Comparison of ENCODE assay signal across 8 cellular contexts in genomic region chr19:46133777-46134231, GRCh38. TPM values are rescaled to one million over a fixed set of nuclear protein-coding genes. Genes with fewer than 3 reads are reported as not detected.
A peak's percentile ranks its signal among the peaks of the same experiment; 100 is the strongest.
DNase-seq lines count a peak whose midpoint lies in the region; ATAC-seq, FAIRE-seq and TF ChIP-seq lines count a peak whose summit lies in the region.

No MANE protein-coding gene starts in this region.

- intact Hi-C loops in heart right ventricle (cut with DNase I) = no loop called here
- intact Hi-C loops in left ventricle myocardium superior (cut with micrococcal nuclease) = no loop called here

- TF ChIP-seq POLR2A in H1 (IDR thresholded peaks at IDR 0.05; ENCODE audit: control extremely low read depth in 1 of 2, low read depth in 2 of 2, low read length in 2 of 2) = peak in 1 of 2 experiments; percentile 40; a peak in 2 of 3 replicates

- H3K23me2 ChIP-seq in H1 (ENCODE audit: low read depth, low read length) = no peaks in the 10 kb centered on the region; the same call in none of the 2 replicates

- H2BK15ac ChIP-seq in H1 (ENCODE audit: low read length) = 0 out of 2 replicates have a peak overlapping the region, but pooled peaks have one; percentile 65

- no peak overlapping the region for H2AFZ ChIP-seq in H1 (ENCODE audit: low read length)

- no peak overlapping the region for H4K8ac ChIP-seq in H1 (ENCODE audit: extremely low read depth, insufficient read depth, low read length)

- H3K9ac ChIP-seq in H1 (replicated peaks in 1 of 4; ENCODE audit: extremely low read depth in 1 of 4, low read depth in 3 of 4, low read length in 3 of 4) = peak overlapping the region in 2 of 4 experiments; percentile 49 to 55; a peak in 5 of 7 replicates
- H3K9ac ChIP-seq in muscle layer of colon (ENCODE audit: low read length) = no peak overlapping the region

- no peak overlapping the region for H3K23ac ChIP-seq in H1 (ENCODE audit: insufficient read length)

- H2BK12ac ChIP-seq in H1 (ENCODE audit: low read depth, low read length) = peak overlapping the region; percentile 98; the same call in 1 of the 2 replicates

- H2BK20ac ChIP-seq in H1 (ENCODE audit: low read length) = peak overlapping the region; percentile 95; the same call in 1 of the 2 replicates

- DNase-seq in heart right ventricle = no peak
- no peak for DNase-seq in left ventricle myocardium superior
- DNase-seq in H1 (ENCODE audit: low read depth in 1 of 2, low spot score in 2 of 2) = no peak
- no peak for DNase-seq in urothelium cell line (ENCODE audit: low spot score)
- DNase-seq in NCI-H446 treated with DMSO at 0.1 percent for 48 hours (lab: John Stamatoyannopoulos, UW) = no peak
- DNase-seq in NCI-H2227 (lab: John Stamatoyannopoulos, UW; ENCODE audit: unreplicated experiment) = no peak

- peak overlapping the region; percentile 55; the same call in 1 of the 2 replicates for H3K18ac ChIP-seq in H1 (ENCODE audit: extremely low read depth, low read length)

- FAIRE-seq in H1 (lab: Jason Lieb, UNC) (peak; percentile 91), urothelium cell line (lab: Jason Lieb, UNC) (peak; percentile 35)

- TF ChIP-seq RAD21 in H1 (IDR thresholded peaks at IDR 0.05 in 1 of 2, conservative IDR thresholded peaks at IDR 0.05 in 1 of 2; ENCODE audit: low read depth in 2 of 2, low read length in 2 of 2) = peak in 1 of 2 experiments; percentile 12; a peak in 1 of 4 replicates

- H4K91ac ChIP-seq in H1 (replicated peaks; ENCODE audit: insufficient read length, low read length) = peak overlapping the region; percentile 98

- no peak for TF ChIP-seq CTCF in heart right ventricle (IDR thresholded peaks at IDR 0.05)
- TF ChIP-seq CTCF in H1 (IDR thresholded peaks at IDR 0.05; ENCODE audit: control extremely low read depth in 1 of 3, insufficient read depth in 1 of 3, low read depth in 1 of 3, low read length in 3 of 3) = no peak

- CTCF ChIA-PET in H1 (lab: Charles Lee; ENCODE audit: partially characterized antibody) = interaction anchor here (0.9 to 1.6 kb wide), 3 partner anchors 70 to 1415 kb away, joined by 3 to 4 read pairs (median 3); no protein-coding TSS in a partner anchor

- peak overlapping the region; percentile 99 for H2BK5ac ChIP-seq in H1 (ENCODE audit: low read depth, low read length)

- 83 to 85% methylated on average over 1 of the region's 1 CpG for WGBS in heart right ventricle, 2 donors
- 68% methylated on average over 1 of the region's 1 CpG; no CpG with 5 or more reads in 1 of the 2 experiments for WGBS in H1 (ENCODE audit: extremely low coverage in 1 of 2, insufficient coverage in 1 of 2, insufficient read length in 1 of 2, insufficient replicate concordance in 2 of 2, low coverage in 1 of 2, low lambda C conversion rate in 2 of 2, missing lambda C conversion rate in 1 of 2), 2 experiments

- peak overlapping the region; percentile 17 for H3K56ac ChIP-seq in H1 (replicated peaks; ENCODE audit: insufficient read length, low read depth, low read length)

- H3K27me3 ChIP-seq in heart right ventricle = peaks cover 0 to 20% (median 0%) of the 10 kb centered on the region in 7 donors
- no peaks in the 10 kb centered on the region; a peak in 1 of 7 replicates for H3K27me3 ChIP-seq in H1 (replicated peaks in 1 of 4; ENCODE audit: control insufficient read depth in 3 of 4, extremely low read depth in 1 of 4, insufficient read depth in 3 of 4, low read length in 3 of 4)
- no peaks in the 10 kb centered on the region for H3K27me3 ChIP-seq in muscle layer of colon (ENCODE audit: control insufficient read depth in 1 of 2, insufficient read depth in 2 of 2, low read length in 2 of 2)

- TF ChIP-seq EP300 in H1 (IDR thresholded peaks at IDR 0.05; ENCODE audit: borderline replicate concordance in 1 of 2, low read depth in 2 of 2, low read length in 2 of 2) = no peak

- H3K79me1 ChIP-seq in H1 (ENCODE audit: low read depth, low read length) = no peaks in the 10 kb centered on the region

- peak overlapping the region in 6 of 10 donors; percentile 21 to 84 (median 70) for H3K27ac ChIP-seq in heart right ventricle
- peak overlapping the region; percentile 98 for H3K27ac ChIP-seq in H1 (ENCODE audit: low read depth, low read length)
- peak overlapping the region; percentile 90 for H3K27ac ChIP-seq in muscle layer of colon (ENCODE audit: low read depth, low read length)

- H3K4me3 ChIP-seq in heart right ventricle (no peak overlapping the region), H1 (ENCODE audit: extremely low read depth in 1 of 4, insufficient read depth in 2 of 4, low read depth in 3 of 4, low read length in 4 of 4) (peak overlapping the region in 1 of 4 experiments; percentile 11; a peak in 1 of 8 replicates), muscle layer of colon (ENCODE audit: low read depth in 1 of 2, low read length in 2 of 2) (no peak overlapping the region)

- H3K79me2 ChIP-seq in H1 (ENCODE audit: control insufficient read depth in 1 of 2, insufficient read depth in 2 of 2, low read length in 2 of 2) = no peaks in the 10 kb centered on the region

- H4K5ac ChIP-seq in H1 (ENCODE audit: insufficient read length, low read depth, low read length) = no peak overlapping the region

- peak overlapping the region; percentile 99 for H2BK120ac ChIP-seq in H1 (replicated peaks; ENCODE audit: low read depth, low read length)

- H3K4ac ChIP-seq in H1 (replicated peaks; ENCODE audit: insufficient read length, low read depth, low read length) = no peak overlapping the region

- peak overlapping the region; percentile 0 to 88; a peak in 2 of 4 replicates for H3K4me2 ChIP-seq in H1 (ENCODE audit: insufficient read depth in 1 of 2, low read depth in 2 of 2, low read length in 2 of 2)

- peak overlapping the region; percentile 98; the same call in 1 of the 2 replicates for H2AK5ac ChIP-seq in H1 (ENCODE audit: low read depth, low read length)

- H3K36me3 ChIP-seq in heart right ventricle (no peaks in the 10 kb centered on the region), H1 (ENCODE audit: control insufficient read depth in 2 of 4, insufficient read depth in 4 of 4, low read length in 3 of 4) (no peaks in the 10 kb centered on the region), muscle layer of colon (ENCODE audit: insufficient read depth, low read length) (no peaks in the 10 kb centered on the region)

- no peak overlapping the region for H3K14ac ChIP-seq in H1 (ENCODE audit: insufficient read length)

- POLR2A ChIA-PET in H1 (lab: Charles Lee; ENCODE audit: partially characterized antibody) = interaction anchor here (0.6 to 2.8 kb wide), 26 partner anchors 8 to 230 kb away, joined by 3 to 18 read pairs (median 5); partner anchors contain the start of genes IGFL2 and IGFL3

- H3K9me3 ChIP-seq in heart right ventricle (no peaks in the 10 kb centered on the region), H1 (ENCODE audit: insufficient read depth in 2 of 2, low read depth in 1 of 2, low read length in 1 of 2) (peaks cover 0 to 5% of the 10 kb centered on the region in 2 experiments; a peak in 1 of 4 replicates), muscle layer of colon (ENCODE audit: low read length) (no peaks in the 10 kb centered on the region)

- H4K20me1 ChIP-seq in H1 (replicated peaks in 1 of 2; ENCODE audit: control insufficient read depth in 1 of 2, insufficient read depth in 2 of 2, low read length in 2 of 2) = no peaks in the 10 kb centered on the region

- H3K4me1 ChIP-seq in heart right ventricle (peaks cover 2 to 21% (median 12%) of the 10 kb centered on the region in 9 donors), H1 (replicated peaks in 1 of 4; ENCODE audit: control insufficient read depth in 3 of 4, insufficient read depth in 4 of 4, low read length in 3 of 4) (peaks cover 5 to 18% (median 8%) of the 10 kb centered on the region in 4 experiments), muscle layer of colon (ENCODE audit: insufficient read depth, low read length) (peaks cover 22% of the 10 kb centered on the region)

- no peak for ATAC-seq in heart right ventricle
- ATAC-seq in left ventricle myocardium superior = no peak
- no peak for ATAC-seq in GM21367 (IDR thresholded peaks at IDR 0.05; ENCODE audit: unreplicated experiment)

TF ChIP-seq in H1, 55 proteins besides CTCF, POLR2A, EP300 and RAD21 (continues in another document):
- no peak for TF ChIP-seq ATF3 (IDR thresholded peaks at IDR 0.05; ENCODE audit: insufficient read depth, low read depth, low read length)
- peak; percentile 49; the same call in 1 of the 2 replicates for TF ChIP-seq POLR2AphosphoS5 (IDR thresholded peaks at IDR 0.05; ENCODE audit: low read depth, low read length)
- no peak for TF ChIP-seq NANOG (IDR thresholded peaks at IDR 0.05; ENCODE audit: insufficient read depth, low read depth, low read length, poor library complexity, severe bottlenecking)
- TF ChIP-seq BRCA1 (IDR thresholded peaks at IDR 0.05; ENCODE audit: low read depth, low read length) = no peak
- no peak for TF ChIP-seq JUN (IDR thresholded peaks at IDR 0.05; ENCODE audit: low read depth, low read length)
- no peak for TF ChIP-seq SP4 (IDR thresholded peaks at IDR 0.05; ENCODE audit: low read length)

RNA-seq across cellular contexts. Expression of gene IGFL3, which starts 9.3 kb away (rescaled TPM):
- total RNA-seq in heart right ventricle = not detected
- polyA plus RNA-seq in heart right ventricle = not detected
- not detected for total RNA-seq in left ventricle myocardium superior
- total RNA-seq in H1 (2021; fragmentation: NEBNext Ultra II Directional; extraction: Animal tissue kit (Norgen Biotek cat#: 25700)) = not detected in 2 replicates
- polyA plus RNA-seq in H1 (2011; rRNA removed) = 0.12 and 0.28 TPM in 2 replicates
- 0.14 TPM for polyA plus RNA-seq in H1 (2011; cell fraction: cytosol; rRNA removed)
- not detected for polyA plus RNA-seq in H1 (2011; cell fraction: nucleus; rRNA removed)
- 0.32 TPM in 1 of 4 replicates, not detected in the others for polyA plus RNA-seq in H1 (2012, experiment 1 of 2)
- polyA plus RNA-seq in H1 (2012, experiment 2 of 2) = not detected
- 0.28 TPM for polyA plus RNA-seq in H1 (2013, experiment 1 of 2)
- polyA plus RNA-seq in H1 (2013, experiment 2 of 2) = 0.29 TPM
- polyA minus RNA-seq in H1 (2011; rRNA and poly(A)+ RNA removed) = not detected in 2 replicates
- not detected for polyA minus RNA-seq in H1 (2011; cell fraction: cytosol; rRNA and poly(A)+ RNA removed)
- polyA minus RNA-seq in H1 (2011; cell fraction: nucleus; rRNA and poly(A)+ RNA removed) = not detected

RNA-seq across cellular contexts. Expression of gene IGFL2, which starts 14.2 kb away (rescaled TPM):
- total RNA-seq in heart right ventricle = under 1 TPM in 1 of 10 donors, not detected in 9; 0.44 TPM
- not detected for polyA plus RNA-seq in heart right ventricle
- total RNA-seq in left ventricle myocardium superior = not detected
- not detected in 2 replicates for total RNA-seq in H1 (2021; fragmentation: NEBNext Ultra II Directional; extraction: Animal tissue kit (Norgen Biotek cat#: 25700))
- polyA plus RNA-seq in H1 (2011; rRNA removed) = not detected in 2 replicates
- polyA plus RNA-seq in H1 (2011; cell fraction: cytosol; rRNA removed) = not detected
- not detected for polyA plus RNA-seq in H1 (2011; cell fraction: nucleus; rRNA removed)
- not detected in 4 replicates for polyA plus RNA-seq in H1 (2012, experiment 1 of 2)
- polyA plus RNA-seq in H1 (2012, experiment 2 of 2) = not detected
- not detected for polyA plus RNA-seq in H1 (2013, experiment 1 of 2)
- not detected for polyA plus RNA-seq in H1 (2013, experiment 2 of 2)
- polyA minus RNA-seq in H1 (2011; rRNA and poly(A)+ RNA removed) = not detected in 2 replicates
- polyA minus RNA-seq in H1 (2011; cell fraction: cytosol; rRNA and poly(A)+ RNA removed) = not detected
- not detected for polyA minus RNA-seq in H1 (2011; cell fraction: nucleus; rRNA and poly(A)+ RNA removed)
